In the genomic region with DNA sequence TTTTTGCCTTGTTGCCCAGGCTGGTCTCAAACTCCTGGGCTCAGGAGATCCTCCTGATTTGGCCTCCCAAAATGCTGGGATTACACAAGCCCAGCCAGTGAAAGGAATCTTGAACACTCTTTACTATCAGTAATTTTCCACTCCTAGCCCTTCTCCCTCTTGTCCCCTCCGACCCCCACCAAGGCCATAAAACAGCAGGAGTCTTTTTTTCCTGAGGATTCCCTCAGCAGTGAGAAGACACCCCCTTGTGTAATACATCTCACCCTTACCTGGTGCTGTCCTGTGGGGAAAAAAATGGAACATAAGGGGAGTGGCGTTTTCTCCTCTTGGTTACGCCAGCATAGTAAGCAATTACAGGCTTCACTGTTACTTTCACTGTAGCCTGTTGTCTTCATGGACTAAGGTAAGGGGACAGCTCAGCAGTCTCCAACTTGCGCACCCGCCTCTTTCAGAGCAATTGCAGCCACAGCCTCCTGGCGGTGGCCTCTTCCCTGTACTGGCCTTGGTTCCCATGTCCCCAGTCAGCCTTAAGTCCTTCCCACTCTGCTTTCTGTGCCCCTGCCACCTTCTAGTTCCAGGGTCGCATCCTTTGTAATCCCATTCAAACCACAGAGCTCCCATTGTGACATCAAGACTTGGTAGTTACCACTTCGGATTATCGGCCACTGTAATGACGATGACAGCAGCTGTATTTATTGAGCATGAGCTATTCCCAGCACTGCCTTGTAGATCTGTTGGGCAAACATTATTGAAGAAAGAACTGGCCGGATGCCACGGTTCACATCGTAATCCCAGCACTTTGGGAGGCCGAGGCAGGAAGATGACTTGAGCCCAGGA, we compare ENCODE assay signal across 1 cellular context.
TF ChIP-seq lines count a peak whose summit lies in the region.

No MANE protein-coding gene starts in this region.

TF ChIP-seq in HepG2, 621 proteins besides CTCF, POLR2A, EP300 and RAD21 (continued from another document and continues in another):
- TF ChIP-seq ZFP41 (CRISPR knock-in tag; IDR thresholded peaks at IDR 0.05; ENCODE audit: borderline replicate concordance), result no peak
- no peak for TF ChIP-seq SSRP1 (CRISPR knock-in tag; IDR thresholded peaks at IDR 0.05)
- no peak for TF ChIP-seq ATM (IDR thresholded peaks at IDR 0.05; ENCODE audit: borderline replicate concordance)
- TF ChIP-seq ADNP (CRISPR knock-in tag; IDR thresholded peaks at IDR 0.05), result no peak
- TF ChIP-seq, protein P1, sequence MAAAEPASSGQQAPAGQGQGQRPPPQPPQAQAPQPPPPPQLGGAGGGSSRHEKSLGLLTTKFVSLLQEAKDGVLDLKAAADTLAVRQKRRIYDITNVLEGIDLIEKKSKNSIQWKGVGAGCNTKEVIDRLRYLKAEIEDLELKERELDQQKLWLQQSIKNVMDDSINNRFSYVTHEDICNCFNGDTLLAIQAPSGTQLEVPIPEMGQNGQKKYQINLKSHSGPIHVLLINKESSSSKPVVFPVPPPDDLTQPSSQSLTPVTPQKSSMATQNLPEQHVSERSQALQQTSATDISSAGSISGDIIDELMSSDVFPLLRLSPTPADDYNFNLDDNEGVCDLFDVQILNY (CRISPR knock-in tag; conservative IDR thresholded peaks at IDR 0.05), result no peak
- no peak for TF ChIP-seq ARNT (IDR thresholded peaks at IDR 0.05)
- no peak for TF ChIP-seq ZSCAN22 (CRISPR knock-in tag; IDR thresholded peaks at IDR 0.05)
- no peak for TF ChIP-seq CREM (IDR thresholded peaks at IDR 0.05)
- no peak for TF ChIP-seq CREM (CRISPR knock-in tag; IDR thresholded peaks at IDR 0.05)
- TF ChIP-seq NR2F2 (IDR thresholded peaks at IDR 0.05; ENCODE audit: borderline replicate concordance, low read depth), result peak; percentile 6; the same call in 1 of the 2 replicates
- TF ChIP-seq, protein P2, sequence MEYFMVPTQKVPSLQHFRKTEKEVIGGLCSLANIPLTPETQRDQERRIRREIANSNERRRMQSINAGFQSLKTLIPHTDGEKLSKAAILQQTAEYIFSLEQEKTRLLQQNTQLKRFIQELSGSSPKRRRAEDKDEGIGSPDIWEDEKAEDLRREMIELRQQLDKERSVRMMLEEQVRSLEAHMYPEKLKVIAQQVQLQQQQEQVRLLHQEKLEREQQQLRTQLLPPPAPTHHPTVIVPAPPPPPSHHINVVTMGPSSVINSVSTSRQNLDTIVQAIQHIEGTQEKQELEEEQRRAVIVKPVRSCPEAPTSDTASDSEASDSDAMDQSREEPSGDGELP (IDR thresholded peaks at IDR 0.05; ENCODE audit: borderline replicate concordance, low read depth), result peak; percentile 89
- TF ChIP-seq, protein P3, sequence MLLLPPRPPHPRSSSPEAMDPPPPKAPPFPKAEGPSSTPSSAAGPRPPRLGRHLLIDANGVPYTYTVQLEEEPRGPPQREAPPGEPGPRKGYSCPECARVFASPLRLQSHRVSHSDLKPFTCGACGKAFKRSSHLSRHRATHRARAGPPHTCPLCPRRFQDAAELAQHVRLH (CRISPR knock-in tag; IDR thresholded peaks at IDR 0.05; ENCODE audit: borderline replicate concordance, low read depth), result no peak
- peak; percentile 46; the same call in 1 of the 2 replicates for TF ChIP-seq ISL2 (CRISPR knock-in tag; IDR thresholded peaks at IDR 0.05)
- no peak for TF ChIP-seq SP140L (CRISPR knock-in tag; IDR thresholded peaks at IDR 0.05; ENCODE audit: borderline replicate concordance)
- peak; percentile 30; the same call in 1 of the 2 replicates for TF ChIP-seq KAT8 (CRISPR knock-in tag; IDR thresholded peaks at IDR 0.05)
- no peak for TF ChIP-seq SCMH1 (CRISPR knock-in tag; IDR thresholded peaks at IDR 0.05; ENCODE audit: borderline replicate concordance)
- no peak for TF ChIP-seq ZNF570 (CRISPR knock-in tag; IDR thresholded peaks at IDR 0.05; ENCODE audit: borderline replicate concordance)
- TF ChIP-seq CEBPG (CRISPR knock-in tag; IDR thresholded peaks at IDR 0.05), result no peak
- TF ChIP-seq, protein P4, sequence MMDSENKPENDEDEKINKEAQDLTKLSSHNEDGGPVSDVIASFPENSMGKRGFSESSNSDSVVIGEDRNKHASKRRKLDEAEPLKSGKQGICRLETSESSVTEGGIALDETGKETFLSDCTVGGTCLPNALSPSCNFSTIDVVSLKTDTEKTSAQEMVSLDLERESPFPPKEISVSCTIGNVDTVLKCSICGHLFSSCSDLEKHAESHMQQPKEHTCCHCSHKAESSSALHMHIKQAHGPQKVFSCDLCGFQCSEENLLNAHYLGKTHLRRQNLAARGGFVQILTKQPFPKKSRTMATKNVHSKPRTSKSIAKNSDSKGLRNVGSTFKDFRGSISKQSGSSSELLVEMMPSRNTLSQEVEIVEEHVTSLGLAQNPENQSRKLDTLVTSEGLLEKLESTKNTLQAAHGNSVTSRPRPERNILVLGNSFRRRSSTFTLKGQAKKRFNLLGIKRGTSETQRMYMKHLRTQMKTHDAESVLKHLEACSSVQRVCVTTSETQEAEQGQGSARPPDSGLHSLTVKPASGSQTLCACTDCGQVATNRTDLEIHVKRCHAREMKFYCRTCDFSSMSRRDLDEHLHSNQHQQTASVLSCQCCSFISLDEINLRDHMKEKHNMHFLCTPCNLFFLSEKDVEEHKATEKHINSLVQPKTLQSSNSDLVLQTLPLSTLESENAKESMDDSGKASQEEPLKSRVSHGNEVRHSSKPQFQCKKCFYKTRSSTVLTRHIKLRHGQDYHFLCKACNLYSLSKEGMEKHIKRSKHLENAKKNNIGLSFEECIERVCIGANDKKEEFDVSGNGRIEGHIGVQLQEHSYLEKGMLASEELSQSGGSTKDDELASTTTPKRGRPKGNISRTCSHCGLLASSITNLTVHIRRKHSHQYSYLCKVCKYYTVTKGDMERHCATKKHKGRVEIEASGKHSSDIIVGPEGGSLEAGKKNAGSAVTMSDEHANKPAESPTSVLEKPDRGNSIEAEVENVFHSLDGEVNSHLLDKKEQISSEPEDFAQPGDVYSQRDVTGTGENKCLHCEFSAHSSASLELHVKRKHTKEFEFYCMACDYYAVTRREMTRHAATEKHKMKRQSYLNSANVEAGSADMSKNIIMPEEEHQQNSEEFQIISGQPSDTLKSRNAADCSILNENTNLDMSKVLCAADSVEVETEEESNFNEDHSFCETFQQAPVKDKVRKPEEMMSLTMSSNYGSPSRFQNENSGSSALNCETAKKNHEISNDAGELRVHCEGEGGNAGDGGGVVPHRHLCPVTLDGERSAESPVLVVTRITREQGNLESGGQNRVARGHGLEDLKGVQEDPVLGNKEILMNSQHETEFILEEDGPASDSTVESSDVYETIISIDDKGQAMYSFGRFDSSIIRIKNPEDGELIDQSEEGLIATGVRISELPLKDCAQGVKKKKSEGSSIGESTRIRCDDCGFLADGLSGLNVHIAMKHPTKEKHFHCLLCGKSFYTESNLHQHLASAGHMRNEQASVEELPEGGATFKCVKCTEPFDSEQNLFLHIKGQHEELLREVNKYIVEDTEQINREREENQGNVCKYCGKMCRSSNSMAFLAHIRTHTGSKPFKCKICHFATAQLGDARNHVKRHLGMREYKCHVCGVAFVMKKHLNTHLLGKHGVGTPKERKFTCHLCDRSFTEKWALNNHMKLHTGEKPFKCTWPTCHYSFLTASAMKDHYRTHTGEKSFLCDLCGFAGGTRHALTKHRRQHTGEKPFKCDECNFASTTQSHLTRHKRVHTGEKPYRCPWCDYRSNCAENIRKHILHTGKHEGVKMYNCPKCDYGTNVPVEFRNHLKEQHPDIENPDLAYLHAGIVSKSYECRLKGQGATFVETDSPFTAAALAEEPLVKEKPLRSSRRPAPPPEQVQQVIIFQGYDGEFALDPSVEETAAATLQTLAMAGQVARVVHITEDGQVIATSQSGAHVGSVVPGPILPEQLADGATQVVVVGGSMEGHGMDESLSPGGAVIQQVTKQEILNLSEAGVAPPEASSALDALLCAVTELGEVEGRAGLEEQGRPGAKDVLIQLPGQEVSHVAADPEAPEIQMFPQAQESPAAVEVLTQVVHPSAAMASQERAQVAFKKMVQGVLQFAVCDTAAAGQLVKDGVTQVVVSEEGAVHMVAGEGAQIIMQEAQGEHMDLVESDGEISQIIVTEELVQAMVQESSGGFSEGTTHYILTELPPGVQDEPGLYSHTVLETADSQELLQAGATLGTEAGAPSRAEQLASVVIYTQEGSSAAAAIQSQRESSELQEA (CRISPR knock-in tag; IDR thresholded peaks at IDR 0.05; ENCODE audit: not compliant biosample characterization), result no peak
- no peak for TF ChIP-seq ZNF703 (CRISPR knock-in tag; IDR thresholded peaks at IDR 0.05; ENCODE audit: borderline replicate concordance)
- peak; percentile 38; the same call in 1 of the 2 replicates for TF ChIP-seq NCOR1 (IDR thresholded peaks at IDR 0.05; ENCODE audit: borderline replicate concordance, low read length)
- TF ChIP-seq ZNF773 (CRISPR knock-in tag; IDR thresholded peaks at IDR 0.05; ENCODE audit: borderline replicate concordance), result no peak
- no peak for TF ChIP-seq SALL2 (CRISPR knock-in tag; IDR thresholded peaks at IDR 0.05)
- no peak for TF ChIP-seq ZNF33A (CRISPR knock-in tag; IDR thresholded peaks at IDR 0.05; ENCODE audit: borderline replicate concordance)
- no peak for TF ChIP-seq TSC22D2 (CRISPR knock-in tag; IDR thresholded peaks at IDR 0.05; ENCODE audit: borderline replicate concordance)
- TF ChIP-seq ATRX (CRISPR knock-in tag; IDR thresholded peaks at IDR 0.05; ENCODE audit: borderline replicate concordance), result no peak
- TF ChIP-seq ZNF34 (CRISPR knock-in tag; IDR thresholded peaks at IDR 0.05; ENCODE audit: borderline replicate concordance), result no peak
- TF ChIP-seq RFXANK (CRISPR knock-in tag; IDR thresholded peaks at IDR 0.05), result no peak
- TF ChIP-seq, protein P5, sequence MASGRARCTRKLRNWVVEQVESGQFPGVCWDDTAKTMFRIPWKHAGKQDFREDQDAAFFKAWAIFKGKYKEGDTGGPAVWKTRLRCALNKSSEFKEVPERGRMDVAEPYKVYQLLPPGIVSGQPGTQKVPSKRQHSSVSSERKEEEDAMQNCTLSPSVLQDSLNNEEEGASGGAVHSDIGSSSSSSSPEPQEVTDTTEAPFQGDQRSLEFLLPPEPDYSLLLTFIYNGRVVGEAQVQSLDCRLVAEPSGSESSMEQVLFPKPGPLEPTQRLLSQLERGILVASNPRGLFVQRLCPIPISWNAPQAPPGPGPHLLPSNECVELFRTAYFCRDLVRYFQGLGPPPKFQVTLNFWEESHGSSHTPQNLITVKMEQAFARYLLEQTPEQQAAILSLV (CRISPR knock-in tag; IDR thresholded peaks at IDR 0.05; ENCODE audit: borderline replicate concordance), result no peak
- no peak for TF ChIP-seq MTF1 (CRISPR knock-in tag; IDR thresholded peaks at IDR 0.05)
- no peak for TF ChIP-seq POLR2AphosphoS2 (IDR thresholded peaks at IDR 0.05; ENCODE audit: low read depth, low read length)
- TF ChIP-seq GABPB1 (CRISPR knock-in tag; IDR thresholded peaks at IDR 0.05), result no peak
- TF ChIP-seq, protein P6, sequence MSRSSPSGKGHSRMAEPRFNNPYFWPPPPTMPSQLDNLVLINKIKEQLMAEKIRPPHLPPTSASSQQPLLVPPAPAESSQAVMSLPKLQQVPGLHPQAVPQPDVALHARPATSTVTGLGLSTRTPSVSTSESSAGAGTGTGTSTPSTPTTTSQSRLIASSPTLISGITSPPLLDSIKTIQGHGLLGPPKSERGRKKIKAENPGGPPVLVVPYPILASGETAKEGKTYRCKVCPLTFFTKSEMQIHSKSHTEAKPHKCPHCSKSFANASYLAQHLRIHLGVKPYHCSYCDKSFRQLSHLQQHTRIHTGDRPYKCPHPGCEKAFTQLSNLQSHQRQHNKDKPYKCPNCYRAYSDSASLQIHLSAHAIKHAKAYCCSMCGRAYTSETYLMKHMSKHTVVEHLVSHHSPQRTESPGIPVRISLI (CRISPR knock-in tag; IDR thresholded peaks at IDR 0.05; ENCODE audit: borderline replicate concordance), result no peak
- no peak for TF ChIP-seq ZSCAN9 (CRISPR knock-in tag; IDR thresholded peaks at IDR 0.05; ENCODE audit: borderline replicate concordance)
- no peak for TF ChIP-seq ZBTB7A (CRISPR knock-in tag; IDR thresholded peaks at IDR 0.05)
- TF ChIP-seq AGO2 (optimal IDR thresholded peaks at IDR 0.05; ENCODE audit: low read depth, low read length), result no peak
- no peak; the same call in 1 of the 2 replicates for TF ChIP-seq ZNF746 (CRISPR knock-in tag; IDR thresholded peaks at IDR 0.05)
- TF ChIP-seq CCDC6 (CRISPR knock-in tag; IDR thresholded peaks at IDR 0.05), result no peak
- TF ChIP-seq, protein P7, sequence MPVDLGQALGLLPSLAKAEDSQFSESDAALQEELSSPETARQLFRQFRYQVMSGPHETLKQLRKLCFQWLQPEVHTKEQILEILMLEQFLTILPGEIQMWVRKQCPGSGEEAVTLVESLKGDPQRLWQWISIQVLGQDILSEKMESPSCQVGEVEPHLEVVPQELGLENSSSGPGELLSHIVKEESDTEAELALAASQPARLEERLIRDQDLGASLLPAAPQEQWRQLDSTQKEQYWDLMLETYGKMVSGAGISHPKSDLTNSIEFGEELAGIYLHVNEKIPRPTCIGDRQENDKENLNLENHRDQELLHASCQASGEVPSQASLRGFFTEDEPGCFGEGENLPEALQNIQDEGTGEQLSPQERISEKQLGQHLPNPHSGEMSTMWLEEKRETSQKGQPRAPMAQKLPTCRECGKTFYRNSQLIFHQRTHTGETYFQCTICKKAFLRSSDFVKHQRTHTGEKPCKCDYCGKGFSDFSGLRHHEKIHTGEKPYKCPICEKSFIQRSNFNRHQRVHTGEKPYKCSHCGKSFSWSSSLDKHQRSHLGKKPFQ (CRISPR knock-in tag; IDR thresholded peaks at IDR 0.05; ENCODE audit: insufficient replicate concordance), result no peak
- no peak for TF ChIP-seq ZNF17 (CRISPR knock-in tag; IDR thresholded peaks at IDR 0.05)
- no peak for TF ChIP-seq SMARCE1 (IDR thresholded peaks at IDR 0.05; ENCODE audit: borderline replicate concordance)
- peak; percentile 54 for TF ChIP-seq GATAD2A (CRISPR knock-in tag; IDR thresholded peaks at IDR 0.05)
- TF ChIP-seq ZKSCAN5 (CRISPR knock-in tag; IDR thresholded peaks at IDR 0.05), result no peak
- TF ChIP-seq, protein P8, sequence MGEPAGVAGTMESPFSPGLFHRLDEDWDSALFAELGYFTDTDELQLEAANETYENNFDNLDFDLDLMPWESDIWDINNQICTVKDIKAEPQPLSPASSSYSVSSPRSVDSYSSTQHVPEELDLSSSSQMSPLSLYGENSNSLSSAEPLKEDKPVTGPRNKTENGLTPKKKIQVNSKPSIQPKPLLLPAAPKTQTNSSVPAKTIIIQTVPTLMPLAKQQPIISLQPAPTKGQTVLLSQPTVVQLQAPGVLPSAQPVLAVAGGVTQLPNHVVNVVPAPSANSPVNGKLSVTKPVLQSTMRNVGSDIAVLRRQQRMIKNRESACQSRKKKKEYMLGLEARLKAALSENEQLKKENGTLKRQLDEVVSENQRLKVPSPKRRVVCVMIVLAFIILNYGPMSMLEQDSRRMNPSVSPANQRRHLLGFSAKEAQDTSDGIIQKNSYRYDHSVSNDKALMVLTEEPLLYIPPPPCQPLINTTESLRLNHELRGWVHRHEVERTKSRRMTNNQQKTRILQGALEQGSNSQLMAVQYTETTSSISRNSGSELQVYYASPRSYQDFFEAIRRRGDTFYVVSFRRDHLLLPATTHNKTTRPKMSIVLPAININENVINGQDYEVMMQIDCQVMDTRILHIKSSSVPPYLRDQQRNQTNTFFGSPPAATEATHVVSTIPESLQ (CRISPR knock-in tag; conservative IDR thresholded peaks at IDR 0.05), result no peak
- TF ChIP-seq, protein P9, sequence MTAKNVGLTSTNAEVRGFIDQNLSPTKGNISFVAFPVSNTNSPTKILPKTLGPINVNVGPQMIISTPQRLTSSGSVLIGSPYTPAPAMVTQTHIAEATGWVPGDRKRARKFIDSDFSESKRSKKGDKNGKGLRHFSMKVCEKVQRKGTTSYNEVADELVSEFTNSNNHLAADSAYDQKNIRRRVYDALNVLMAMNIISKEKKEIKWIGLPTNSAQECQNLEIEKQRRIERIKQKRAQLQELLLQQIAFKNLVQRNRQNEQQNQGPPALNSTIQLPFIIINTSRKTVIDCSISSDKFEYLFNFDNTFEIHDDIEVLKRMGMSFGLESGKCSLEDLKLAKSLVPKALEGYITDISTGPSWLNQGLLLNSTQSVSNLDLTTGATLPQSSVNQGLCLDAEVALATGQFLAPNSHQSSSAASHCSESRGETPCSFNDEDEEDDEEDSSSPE (CRISPR knock-in tag; IDR thresholded peaks at IDR 0.05), result no peak
- no peak for TF ChIP-seq MXI1 (IDR thresholded peaks at IDR 0.05; ENCODE audit: borderline replicate concordance, low read depth, low read length)
- no peak for TF ChIP-seq SRSF4 (IDR thresholded peaks at IDR 0.05; ENCODE audit: low read depth, low read length, poor library complexity, severe bottlenecking)
